In genomic region chr6:27138837-27139752, GRCh38 we compare ENCODE assay signal across 8 cellular contexts.
DNase-seq lines count a peak whose midpoint lies in the region; ATAC-seq, FAIRE-seq and TF ChIP-seq lines count a peak whose summit lies in the region.

No MANE protein-coding gene starts in this region.

- peaks cover 18% of the 10 kb centered on the region for H3K36me3 Mint-ChIP-seq in activated T-helper 2 cell treated with anti-CD3 and anti-CD28 coated beads, Interferon-gamma antibody, Interleukin-2, Interleukin-4, amounts not matched to agents 10 μg/mL and 5 μg/mL and 100 μg/mL, durations not matched to agents 14 hours and 24 hours and 36 hours (ENCODE audit: low read depth)

- peak overlapping the region; percentile 97 for H3K4me3 Mint-ChIP-seq in activated T-helper 2 cell treated with anti-CD3 and anti-CD28 coated beads, Interferon-gamma antibody, Interleukin-2, Interleukin-4, amounts not matched to agents 10 μg/mL and 5 μg/mL and 100 μg/mL, durations not matched to agents 14 hours and 24 hours and 36 hours (ENCODE audit: low read depth)

- no peaks in the 10 kb centered on the region for H3K9me3 Mint-ChIP-seq in activated T-helper 2 cell treated with anti-CD3 and anti-CD28 coated beads, Interferon-gamma antibody, Interleukin-2, Interleukin-4, amounts not matched to agents 10 μg/mL and 5 μg/mL and 100 μg/mL, durations not matched to agents 14 hours and 24 hours and 36 hours

- ATAC-seq in GM18508 (IDR thresholded peaks at IDR 0.05; ENCODE audit: insufficient read depth, unreplicated experiment) (peak; percentile 33), HG02884 (IDR thresholded peaks at IDR 0.05; ENCODE audit: unreplicated experiment) (peak; percentile 50), pancreas (peak in 3 of 4 donors; percentile 57 to 86 (median 83))

- peak overlapping the region; percentile 82 for H3K9ac ChIP-seq in NT2/D1 (ENCODE audit: insufficient read length, low read depth)

- H3K27me3 Mint-ChIP-seq in activated T-helper 2 cell treated with anti-CD3 and anti-CD28 coated beads, Interferon-gamma antibody, Interleukin-2, Interleukin-4, amounts not matched to agents 10 μg/mL and 5 μg/mL and 100 μg/mL, durations not matched to agents 14 hours and 24 hours and 36 hours (ENCODE audit: low read depth), result no peaks in the 10 kb centered on the region

- H3K36me3 ChIP-seq in NT2/D1 (ENCODE audit: insufficient read depth, insufficient read length, low read length) (peaks cover 10% of the 10 kb centered on the region), pancreas (peaks cover 0 to 7% (median 0%) of the 10 kb centered on the region in 3 donors)

- no peak for TF ChIP-seq CTCF in pancreas (IDR thresholded peaks at IDR 0.05)

- H3K4me1 Mint-ChIP-seq in activated T-helper 2 cell treated with anti-CD3 and anti-CD28 coated beads, Interferon-gamma antibody, Interleukin-2, Interleukin-4, amounts not matched to agents 10 μg/mL and 5 μg/mL and 100 μg/mL, durations not matched to agents 14 hours and 24 hours and 36 hours (ENCODE audit: low read depth), result peaks cover 40% of the 10 kb centered on the region

- peak; percentile 84 for DNase-seq in NT2/D1 (ENCODE audit: low read depth, low spot score)
- DNase-seq in activated T-helper 2 cell treated with anti-CD3 and anti-CD28 coated beads, Interferon-gamma antibody, Interleukin-2, Interleukin-4, amounts not matched to agents 10 μg/mL and 5 μg/mL and 100 μg/mL, durations not matched to agents 14 hours and 24 hours and 36 hours (ENCODE audit: low spot score), result peak; percentile 76
- peak; percentile 45 for DNase-seq in germinal center (ENCODE audit: low spot score)
- peak in 1 of 6 donors; percentile 42 for DNase-seq in pancreas
- no peak for DNase-seq in SHP77 (lab: John Stamatoyannopoulos, UW)
- no peak for DNase-seq in NCI-H2196 (lab: John Stamatoyannopoulos, UW; ENCODE audit: unreplicated experiment)

- H3K4me1 ChIP-seq in NT2/D1 (ENCODE audit: insufficient read depth, insufficient read length) (no peaks in the 10 kb centered on the region), pancreas (peaks cover 0 to 2% (median 0%) of the 10 kb centered on the region in 3 donors)

- peak overlapping the region; percentile 99 for H3K27ac Mint-ChIP-seq in activated T-helper 2 cell treated with anti-CD3 and anti-CD28 coated beads, Interferon-gamma antibody, Interleukin-2, Interleukin-4, amounts not matched to agents 10 μg/mL and 5 μg/mL and 100 μg/mL, durations not matched to agents 14 hours and 24 hours and 36 hours

- H3K9me3 ChIP-seq in NT2/D1 (ENCODE audit: insufficient read depth, low read length) (no peaks in the 10 kb centered on the region), pancreas (no peaks in the 10 kb centered on the region)

- intact Hi-C loops in activated T-helper 2 cell treated with anti-CD3 and anti-CD28 coated beads, Interferon-gamma antibody, Interleukin-2, Interleukin-4, amounts not matched to agents 10 μg/mL and 5 μg/mL and 100 μg/mL, durations not matched to agents 14 hours and 24 hours and 36 hours (cut with micrococcal nuclease), result loop anchor here (1.0 to 10.0 kb wide), 5 partner anchors 7 to 1726 kb away; a partner anchor contains a TSS
- intact Hi-C loops in pancreas (cut with DNase I), result no loop called here

- H3K4me3 ChIP-seq in NT2/D1 (ENCODE audit: insufficient read length, low read depth), result peak overlapping the region; percentile 75
- H3K4me3 ChIP-seq in pancreas, result peak overlapping the region in 2 of 4 donors; percentile 6 to 38

- WGBS in pancreas, 2 donors, result 50 to 53% methylated on average over 36 of the region's 36 CpGs

- FAIRE-seq in pancreas (lab: Jason Lieb, UNC), result no peak

- peak overlapping the region in 2 of 4 donors; percentile 51 to 68 for H3K27ac ChIP-seq in pancreas

- H3K27me3 ChIP-seq in NT2/D1 (ENCODE audit: insufficient read depth, insufficient read length) (no peaks in the 10 kb centered on the region), pancreas (no peaks in the 10 kb centered on the region)

Comparison
In these comparisons a context has a peak if more than half of its experiments do, and no peak if none do; other contexts are left out.
1. ATAC-seq: peak in every context shown above with its lines; median percentile 83 in pancreas; 50 in HG02884; 33 in GM18508.
2. DNase-seq: peak in NT2/D1 (single experiment), activated T-helper 2 cell treated with anti-CD3 and anti-CD28 coated beads, Interferon-gamma antibody, Interleukin-2, Interleukin-4, amounts not matched to agents 10 μg/mL and 5 μg/mL and 100 μg/mL, durations not matched to agents 14 hours and 24 hours and 36 hours (single experiment) and germinal center (single experiment); none in SHP77 (0 of 2) and NCI-H2196 (single experiment).